Comparison of ENCODE assay signal across 1 cellular context in the genomic region with DNA sequence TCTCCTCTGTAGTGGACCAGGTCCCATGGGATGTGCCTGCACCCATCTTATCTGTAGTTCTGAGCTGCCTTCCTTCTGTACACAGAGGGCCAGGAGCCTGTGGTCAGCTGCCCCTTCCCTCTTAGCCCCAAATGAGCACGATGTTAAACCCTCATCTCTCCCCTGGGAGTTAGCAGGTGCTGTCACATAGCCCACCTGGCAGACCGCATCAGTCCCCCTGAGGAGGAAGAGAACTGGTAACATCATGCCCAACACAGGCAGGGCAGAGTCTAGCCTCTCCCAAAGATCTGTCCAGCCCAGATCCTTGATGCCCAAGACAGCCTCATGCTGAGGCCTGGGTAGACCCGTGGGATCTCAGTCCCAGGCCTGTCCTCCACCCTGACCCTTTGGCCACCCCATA.
TF ChIP-seq lines count a peak whose summit lies in the region.

No MANE protein-coding gene starts in this region.

TF ChIP-seq in GM23338, 12 proteins besides CTCF, POLR2A, EP300 and RAD21 (continued from another document):
- TF ChIP-seq, protein P1, sequence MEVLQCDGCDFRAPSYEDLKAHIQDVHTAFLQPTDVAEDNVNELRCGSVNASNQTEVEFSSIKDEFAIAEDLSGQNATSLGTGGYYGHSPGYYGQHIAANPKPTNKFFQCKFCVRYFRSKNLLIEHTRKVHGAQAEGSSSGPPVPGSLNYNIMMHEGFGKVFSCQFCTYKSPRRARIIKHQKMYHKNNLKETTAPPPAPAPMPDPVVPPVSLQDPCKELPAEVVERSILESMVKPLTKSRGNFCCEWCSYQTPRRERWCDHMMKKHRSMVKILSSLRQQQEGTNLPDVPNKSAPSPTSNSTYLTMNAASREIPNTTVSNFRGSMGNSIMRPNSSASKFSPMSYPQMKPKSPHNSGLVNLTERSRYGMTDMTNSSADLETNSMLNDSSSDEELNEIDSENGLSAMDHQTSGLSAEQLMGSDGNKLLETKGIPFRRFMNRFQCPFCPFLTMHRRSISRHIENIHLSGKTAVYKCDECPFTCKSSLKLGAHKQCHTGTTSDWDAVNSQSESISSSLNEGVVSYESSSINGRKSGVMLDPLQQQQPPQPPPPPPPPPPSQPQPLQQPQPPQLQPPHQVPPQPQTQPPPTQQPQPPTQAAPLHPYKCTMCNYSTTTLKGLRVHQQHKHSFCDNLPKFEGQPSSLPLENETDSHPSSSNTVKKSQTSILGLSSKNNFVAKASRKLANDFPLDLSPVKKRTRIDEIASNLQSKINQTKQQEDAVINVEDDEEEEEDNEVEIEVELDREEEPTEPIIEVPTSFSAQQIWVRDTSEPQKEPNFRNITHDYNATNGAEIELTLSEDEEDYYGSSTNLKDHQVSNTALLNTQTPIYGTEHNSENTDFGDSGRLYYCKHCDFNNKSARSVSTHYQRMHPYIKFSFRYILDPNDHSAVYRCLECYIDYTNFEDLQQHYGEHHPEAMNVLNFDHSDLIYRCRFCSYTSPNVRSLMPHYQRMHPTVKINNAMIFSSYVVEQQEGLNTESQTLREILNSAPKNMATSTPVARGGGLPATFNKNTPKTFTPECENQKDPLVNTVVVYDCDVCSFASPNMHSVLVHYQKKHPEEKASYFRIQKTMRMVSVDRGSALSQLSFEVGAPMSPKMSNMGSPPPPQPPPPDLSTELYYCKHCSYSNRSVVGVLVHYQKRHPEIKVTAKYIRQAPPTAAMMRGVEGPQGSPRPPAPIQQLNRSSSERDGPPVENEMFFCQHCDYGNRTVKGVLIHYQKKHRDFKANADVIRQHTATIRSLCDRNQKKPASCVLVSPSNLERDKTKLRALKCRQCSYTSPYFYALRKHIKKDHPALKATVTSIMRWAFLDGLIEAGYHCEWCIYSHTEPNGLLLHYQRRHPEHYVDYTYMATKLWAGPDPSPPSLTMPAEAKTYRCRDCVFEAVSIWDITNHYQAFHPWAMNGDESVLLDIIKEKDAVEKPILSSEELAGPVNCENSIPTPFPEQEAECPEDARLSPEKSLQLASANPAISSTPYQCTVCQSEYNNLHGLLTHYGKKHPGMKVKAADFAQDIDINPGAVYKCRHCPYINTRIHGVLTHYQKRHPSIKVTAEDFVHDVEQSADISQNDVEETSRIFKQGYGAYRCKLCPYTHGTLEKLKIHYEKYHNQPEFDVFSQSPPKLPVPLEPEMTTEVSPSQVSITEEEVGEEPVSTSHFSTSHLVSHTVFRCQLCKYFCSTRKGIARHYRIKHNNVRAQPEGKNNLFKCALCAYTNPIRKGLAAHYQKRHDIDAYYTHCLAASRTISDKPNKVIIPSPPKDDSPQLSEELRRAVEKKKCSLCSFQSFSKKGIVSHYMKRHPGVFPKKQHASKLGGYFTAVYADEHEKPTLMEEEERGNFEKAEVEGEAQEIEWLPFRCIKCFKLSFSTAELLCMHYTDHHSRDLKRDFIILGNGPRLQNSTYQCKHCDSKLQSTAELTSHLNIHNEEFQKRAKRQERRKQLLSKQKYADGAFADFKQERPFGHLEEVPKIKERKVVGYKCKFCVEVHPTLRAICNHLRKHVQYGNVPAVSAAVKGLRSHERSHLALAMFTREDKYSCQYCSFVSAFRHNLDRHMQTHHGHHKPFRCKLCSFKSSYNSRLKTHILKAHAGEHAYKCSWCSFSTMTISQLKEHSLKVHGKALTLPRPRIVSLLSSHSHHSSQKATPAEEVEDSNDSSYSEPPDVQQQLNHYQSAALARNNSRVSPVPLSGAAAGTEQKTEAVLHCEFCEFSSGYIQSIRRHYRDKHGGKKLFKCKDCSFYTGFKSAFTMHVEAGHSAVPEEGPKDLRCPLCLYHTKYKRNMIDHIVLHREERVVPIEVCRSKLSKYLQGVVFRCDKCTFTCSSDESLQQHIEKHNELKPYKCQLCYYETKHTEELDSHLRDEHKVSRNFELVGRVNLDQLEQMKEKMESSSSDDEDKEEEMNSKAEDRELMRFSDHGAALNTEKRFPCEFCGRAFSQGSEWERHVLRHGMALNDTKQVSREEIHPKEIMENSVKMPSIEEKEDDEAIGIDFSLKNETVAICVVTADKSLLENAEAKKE (CRISPR knock-in tag; IDR thresholded peaks at IDR 0.05) = no peak
